1 cellular context compared by ENCODE assay signal in the genomic region with DNA sequence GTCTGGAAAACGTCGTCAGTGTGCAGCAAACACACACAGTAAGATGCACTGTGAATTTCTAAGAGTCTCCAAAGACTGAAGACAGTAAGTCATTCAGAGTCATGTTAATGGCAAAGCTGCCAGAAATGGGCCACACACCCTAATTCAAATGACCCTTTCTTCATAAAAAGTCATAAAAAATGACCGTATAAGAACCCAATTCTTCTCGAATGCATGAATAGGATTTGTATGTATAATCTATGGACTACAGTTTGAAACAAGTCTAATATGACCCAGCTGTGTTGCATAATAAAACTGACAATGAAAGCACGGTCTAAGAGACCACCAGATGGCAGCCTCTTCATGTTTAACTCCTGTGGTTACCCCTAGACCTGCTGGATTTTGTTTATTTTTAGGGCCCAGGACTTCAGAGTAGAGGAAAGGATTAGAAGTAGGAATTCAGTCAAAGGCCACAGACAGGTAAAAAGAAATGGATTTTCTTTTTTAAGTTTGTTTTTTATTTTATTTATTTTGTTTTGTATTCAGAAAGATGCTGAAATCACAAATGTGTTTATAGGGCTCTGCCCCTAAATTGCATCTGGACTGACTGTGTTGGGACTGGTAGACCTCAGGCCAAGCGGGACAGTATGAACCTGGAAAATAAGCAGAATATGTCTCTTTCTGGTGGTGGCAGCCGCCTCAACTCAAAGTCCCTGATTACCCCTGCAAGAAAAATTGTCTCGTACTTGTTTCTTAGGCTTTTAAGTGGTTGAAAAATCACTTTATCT.
TF ChIP-seq lines count a peak whose summit lies in the region.

No MANE protein-coding gene starts in this region.

TF ChIP-seq in GM12878, 131 proteins besides CTCF, POLR2A, EP300 and RAD21:
- TF ChIP-seq SMC3 (IDR thresholded peaks at IDR 0.05; ENCODE audit: borderline replicate concordance, low read length) (peak; percentile 74), RUNX3 (IDR thresholded peaks at IDR 0.05; ENCODE audit: low read length) (0 out of 2 replicates have a peak, but pooled peaks have one; percentile 12), RELA (IDR thresholded peaks at IDR 0.05; ENCODE audit: borderline replicate concordance, partially characterized antibody) (no peak)
